ENCODE assay signal across 1 cellular context in the genomic region with DNA sequence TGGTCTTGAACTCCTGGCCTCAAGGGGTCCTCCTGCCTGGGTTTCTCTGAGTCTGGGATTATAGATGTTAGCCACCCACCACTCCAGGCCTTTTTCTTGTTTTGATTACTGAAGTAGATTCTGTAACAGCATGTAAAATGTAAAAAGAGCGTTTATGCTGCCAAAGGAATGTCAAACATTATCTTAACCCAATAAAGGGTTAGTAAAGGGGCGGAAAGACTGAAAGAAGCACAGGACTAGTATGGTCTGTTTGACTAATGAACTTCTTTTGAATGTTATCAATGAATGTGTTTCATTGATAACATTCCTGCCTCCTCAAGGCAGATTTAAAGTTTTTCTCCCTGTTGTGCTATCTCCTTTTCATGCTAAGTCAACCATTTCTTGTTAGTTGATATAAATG.
TF ChIP-seq lines count a peak whose summit lies in the region.

No MANE protein-coding gene starts in this region.

TF ChIP-seq in IMR-90, 13 proteins besides CTCF, POLR2A, EP300 and RAD21:
- TF ChIP-seq CHD1 (IDR thresholded peaks at IDR 0.05; ENCODE audit: low read depth, low read length): no peak
- TF ChIP-seq NFE2L2 (IDR thresholded peaks at IDR 0.05; ENCODE audit: low read depth, low read length): no peak
- TF ChIP-seq, protein P1, sequence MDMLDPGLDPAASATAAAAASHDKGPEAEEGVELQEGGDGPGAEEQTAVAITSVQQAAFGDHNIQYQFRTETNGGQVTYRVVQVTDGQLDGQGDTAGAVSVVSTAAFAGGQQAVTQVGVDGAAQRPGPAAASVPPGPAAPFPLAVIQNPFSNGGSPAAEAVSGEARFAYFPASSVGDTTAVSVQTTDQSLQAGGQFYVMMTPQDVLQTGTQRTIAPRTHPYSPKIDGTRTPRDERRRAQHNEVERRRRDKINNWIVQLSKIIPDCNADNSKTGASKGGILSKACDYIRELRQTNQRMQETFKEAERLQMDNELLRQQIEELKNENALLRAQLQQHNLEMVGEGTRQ (IDR thresholded peaks at IDR 0.05; ENCODE audit: low read depth, low read length): no peak
- no peak for TF ChIP-seq FOS (IDR thresholded peaks at IDR 0.05; ENCODE audit: low read depth, low read length)
- TF ChIP-seq BHLHE40 (IDR thresholded peaks at IDR 0.05; ENCODE audit: low read depth, low read length): no peak
- TF ChIP-seq, protein P2, sequence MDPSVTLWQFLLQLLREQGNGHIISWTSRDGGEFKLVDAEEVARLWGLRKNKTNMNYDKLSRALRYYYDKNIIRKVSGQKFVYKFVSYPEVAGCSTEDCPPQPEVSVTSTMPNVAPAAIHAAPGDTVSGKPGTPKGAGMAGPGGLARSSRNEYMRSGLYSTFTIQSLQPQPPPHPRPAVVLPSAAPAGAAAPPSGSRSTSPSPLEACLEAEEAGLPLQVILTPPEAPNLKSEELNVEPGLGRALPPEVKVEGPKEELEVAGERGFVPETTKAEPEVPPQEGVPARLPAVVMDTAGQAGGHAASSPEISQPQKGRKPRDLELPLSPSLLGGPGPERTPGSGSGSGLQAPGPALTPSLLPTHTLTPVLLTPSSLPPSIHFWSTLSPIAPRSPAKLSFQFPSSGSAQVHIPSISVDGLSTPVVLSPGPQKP (IDR thresholded peaks at IDR 0.05; ENCODE audit: borderline replicate concordance, low read depth, low read length): no peak
- no peak for TF ChIP-seq MAZ (IDR thresholded peaks at IDR 0.05; ENCODE audit: borderline replicate concordance, low read depth, low read length)
- TF ChIP-seq RCOR1 (IDR thresholded peaks at IDR 0.05; ENCODE audit: insufficient replicate concordance, low read length): no peak
- no peak for TF ChIP-seq MXI1 (IDR thresholded peaks at IDR 0.05; ENCODE audit: borderline replicate concordance, low read depth, low read length)
- no peak for TF ChIP-seq MAFK (IDR thresholded peaks at IDR 0.05; ENCODE audit: low read depth, low read length)
